In the genomic region with DNA sequence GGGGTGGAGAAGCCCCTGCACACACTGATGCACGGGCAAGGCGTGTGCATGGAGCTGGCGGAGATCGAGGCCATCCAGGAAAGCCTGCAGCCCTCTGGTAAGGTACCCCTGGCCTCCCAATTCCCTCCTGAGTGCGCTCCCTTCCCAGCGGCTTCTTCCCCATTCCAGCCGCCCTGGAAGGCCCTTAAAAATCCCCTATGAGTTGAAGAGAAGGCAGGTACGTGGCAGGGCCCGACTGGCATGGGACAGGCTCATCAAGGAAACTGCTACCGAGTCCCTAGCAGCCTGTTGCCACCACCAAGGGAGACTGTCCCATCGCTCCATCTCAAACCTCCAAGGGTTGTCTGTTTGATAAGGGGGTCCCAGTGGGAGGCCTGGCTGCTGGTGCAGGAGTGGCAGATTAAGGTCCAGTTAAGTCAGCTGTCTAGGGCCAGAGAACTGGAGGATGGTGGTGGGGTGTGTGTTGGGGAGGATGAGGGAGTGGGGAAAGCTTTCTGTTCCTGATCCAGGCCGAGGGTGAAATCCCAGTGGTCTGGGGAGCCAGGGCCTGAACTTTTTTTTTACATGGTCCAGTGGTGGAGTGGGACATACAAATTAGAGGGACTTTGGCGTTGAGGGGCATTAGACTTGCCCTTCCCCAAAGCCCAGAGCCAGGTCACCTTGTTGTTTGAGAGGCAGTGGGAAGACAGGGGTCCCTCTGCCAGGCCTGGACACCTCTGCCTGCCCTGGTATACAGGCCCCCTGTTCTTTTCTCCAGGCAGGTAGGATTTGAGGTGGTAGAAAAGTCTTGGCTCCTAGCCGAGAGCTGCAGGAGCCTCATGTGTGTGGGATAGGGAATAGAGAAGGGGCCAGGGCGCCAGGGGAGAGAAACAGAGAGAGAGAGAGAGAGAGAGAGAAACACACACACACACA, we compare ENCODE assay signal across 8 cellular contexts. TPM values are rescaled to one million over a fixed set of nuclear protein-coding genes. Genes with fewer than 3 reads are reported as not detected.
DNase-seq lines count a peak whose midpoint lies in the region; ATAC-seq and TF ChIP-seq lines count a peak whose summit lies in the region.

No MANE protein-coding gene starts in this region.

- TF ChIP-seq CTCF in left ventricle myocardium inferior (IDR thresholded peaks at IDR 0.05; ENCODE audit: borderline replicate concordance) (no peak), tibial artery (IDR thresholded peaks at IDR 0.05) (peak in 1 of 2 experiments; percentile 0)

- H3K4me1 ChIP-seq in left ventricle myocardium inferior (peaks cover 63% of the 10 kb centered on the region), tibial artery (peaks cover 0 to 66% (median 53%) of the 10 kb centered on the region in 4 donors)

- DNase-seq in left ventricle myocardium inferior (no peak), Right ventricle myocardium inferior (ENCODE audit: missing footprints) (no peak), left colon (peak in 1 of 2 donors; percentile 39), tibial artery (no peak), midbrain (lab: John Stamatoyannopoulos, UW) (no peak), C1 segment of cervical spinal cord (lab: John Stamatoyannopoulos, UW) (no peak)

- H3K9me3 ChIP-seq in left ventricle myocardium inferior (replicated peaks) (no peaks in the 10 kb centered on the region), tibial artery (no peaks in the 10 kb centered on the region)

- no peaks in the 10 kb centered on the region for H3K27me3 ChIP-seq in left ventricle myocardium inferior (ENCODE audit: low read depth)
- no peaks in the 10 kb centered on the region for H3K27me3 ChIP-seq in tibial artery

- H3K36me3 ChIP-seq in left ventricle myocardium inferior: no peaks in the 10 kb centered on the region
- H3K36me3 ChIP-seq in tibial artery: no peaks in the 10 kb centered on the region

- intact Hi-C loops in left ventricle myocardium inferior (cut with micrococcal nuclease) (loop anchor here (5.0 to 10.0 kb wide), 2 partner anchors 91 to 113 kb away; no protein-coding TSS in a partner anchor), Right ventricle myocardium inferior (cut with DNase I) (loop anchor here (5.0 kb wide), 1 partner anchor 47 kb away; no protein-coding TSS in a partner anchor), left colon (cut with DNase I, micrococcal nuclease) (no loop called here), tibial artery (cut with DNase I; ENCODE audit: low total_unique reads) (loop anchor here (5.0 kb wide), 2 partner anchors 88 to 113 kb away; no protein-coding TSS in a partner anchor)

- H3K4me3 ChIP-seq in left ventricle myocardium inferior: peak overlapping the region; percentile 90
- H3K4me3 ChIP-seq in tibial artery: peak overlapping the region; percentile 59 to 67

- H3K27ac ChIP-seq in left ventricle myocardium inferior (replicated peaks) (peak overlapping the region; percentile 97), angular gyrus (ENCODE audit: low read depth, low read length) (peak overlapping the region; percentile 50), tibial artery (peak overlapping the region; percentile 94)

- ATAC-seq in Right ventricle myocardium inferior: no peak
- ATAC-seq in left colon: peak; percentile 7
- ATAC-seq in HG03039 (IDR thresholded peaks at IDR 0.05; ENCODE audit: unreplicated experiment): no peak

RNA-seq across cellular contexts. Expression of gene IGFBP4, which starts 1.0 kb away (rescaled TPM):
- total RNA-seq in left ventricle myocardium inferior (130 TPM), Right ventricle myocardium inferior (228 TPM), left colon (100 to 1,000 TPM; 148 to 209 TPM)

RNA-seq across cellular contexts. Expression of gene TOP2A, which starts 26.5 kb away (rescaled TPM):
- total RNA-seq in left ventricle myocardium inferior (2.1 TPM), Right ventricle myocardium inferior (3.0 TPM), left colon (10 to 100 TPM; 10.9 to 30.3 TPM)

RNA-seq across cellular contexts. Expression of gene TNS4, which starts 57.2 kb away (rescaled TPM):
- not detected for total RNA-seq in left ventricle myocardium inferior
- not detected for total RNA-seq in Right ventricle myocardium inferior
- total RNA-seq in left colon: 10 to 100 TPM in 1 of 2 donors, 1 to 10 TPM in 1; 2.5 to 10.5 TPM

Comparison
In these comparisons a context has a peak if more than half of its experiments do, and no peak if none do; other contexts are left out.
1. intact Hi-C loops: an anchor here in left ventricle myocardium inferior (5.0 to 10.0 kb wide), Right ventricle myocardium inferior (5.0 kb wide) and tibial artery (5.0 kb wide); none called in left colon.